10 cellular contexts compared by ENCODE assay signal in genomic region chr20:63754008-63754407, GRCh38.
"Had no signal": no experiment of that assay in that cellular context is flagged by ENCODE, and none has a peak within 500 bp of the region (broad histone marks: within the 10 kb centered on the region; RNA-seq: fewer than 3 reads in every experiment).

No MANE protein-coding gene starts in this region.

- H3K4me3 Mint-ChIP-seq: activated naive CD8-positive, alpha-beta T cell treated with anti-CD3 and anti-CD28 coated beads for 36 hours; stimulated activated effector memory CD8-positive, alpha-beta T cell treated with anti-CD3 and anti-CD28 coated beads, Interleukin-12 subunit alpha, Interleukin-12 subunit beta, amount 100 ng/mL, for 72 hours had no signal

- H3K36me3 Mint-ChIP-seq: activated naive CD8-positive, alpha-beta T cell treated with anti-CD3 and anti-CD28 coated beads for 36 hours had no signal

- H3K27me3 Mint-ChIP-seq: activated naive CD8-positive, alpha-beta T cell treated with anti-CD3 and anti-CD28 coated beads for 36 hours had no signal

- ATAC-seq: esophagus mucosa; stimulated activated effector memory CD8-positive, alpha-beta T cell treated with anti-CD3 and anti-CD28 coated beads, Interleukin-12 subunit alpha, Interleukin-12 subunit beta, amount 100 ng/mL, for 72 hours had no signal

- H3K27ac Mint-ChIP-seq: activated naive CD8-positive, alpha-beta T cell treated with anti-CD3 and anti-CD28 coated beads for 36 hours; stimulated activated effector memory CD8-positive, alpha-beta T cell treated with anti-CD3 and anti-CD28 coated beads, Interleukin-12 subunit alpha, Interleukin-12 subunit beta, amount 100 ng/mL, for 72 hours had no signal

- DNase-seq: activated CD4-positive, alpha-beta T cell treated with anti-CD3 and anti-CD28 coated beads, Interleukin-2, amount 50 U/mL, for 4 hours; activated gamma-delta T cell; activated naive CD8-positive, alpha-beta T cell treated with anti-CD3 and anti-CD28 coated beads for 36 hours; activated T-cell treated with anti-CD3 and anti-CD28 coated beads, Interleukin-2, amount 50 U/mL, for 48 hours; brain microvascular endothelial cell; retina; small intestine; T-helper 2 cell had no signal

- H3K9me3 Mint-ChIP-seq: activated naive CD8-positive, alpha-beta T cell treated with anti-CD3 and anti-CD28 coated beads for 36 hours; stimulated activated effector memory CD8-positive, alpha-beta T cell treated with anti-CD3 and anti-CD28 coated beads, Interleukin-12 subunit alpha, Interleukin-12 subunit beta, amount 100 ng/mL, for 72 hours had no signal
